ENCODE assay signal across 25 cellular contexts in the genomic region with DNA sequence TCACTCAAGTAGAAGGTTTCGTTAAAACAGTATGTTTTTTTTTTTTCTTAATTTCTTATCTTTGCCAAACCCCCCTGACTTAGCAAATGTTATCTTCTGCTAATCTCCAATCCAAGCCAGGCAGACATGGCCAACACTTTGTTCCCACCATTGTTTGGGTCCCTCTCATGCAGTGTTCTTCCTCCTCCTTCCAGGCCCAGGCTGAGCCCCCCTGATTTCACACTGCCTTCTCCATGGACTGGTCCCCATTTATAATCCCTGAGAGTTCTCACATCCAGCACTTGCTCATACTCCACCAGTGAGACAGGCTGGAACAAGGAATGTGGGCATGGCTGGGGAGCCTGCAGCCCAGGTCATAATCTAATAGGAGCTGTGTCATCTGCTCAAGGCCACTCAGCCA.
"Had no signal": no experiment of that assay in that cellular context is flagged by ENCODE, and none has a peak within 500 bp of the region (broad histone marks: within the 10 kb centered on the region; RNA-seq: fewer than 3 reads in every experiment).

No MANE protein-coding gene starts in this region.

- H3K27me3 Mint-ChIP-seq: activated naive CD4-positive, alpha-beta T cell treated with anti-CD3 and anti-CD28 coated beads, Interleukin-2, amount 50 U/mL, for 24 hours; activated naive CD8-positive, alpha-beta T cell treated with anti-CD3 and anti-CD28 coated beads, Interleukin-2, amount 50 U/mL, for 24 hours; dendritic cell treated with granulocyte-macrophage colony-stimulating factor and Interleukin-4, amounts not matched to agents 40 ng/mL and 50 ng/mL, for 4 days; progenitor cell of endocrine pancreas; stimulated activated naive CD8-positive, alpha-beta T cell treated with anti-CD3 and anti-CD28 coated beads, Interleukin-15, Interleukin-2, amounts not matched to agents 100 ng/mL and 50 ng/mL, for 24 hours had no signal

- H3K36me3 ChIP-seq: gastrocnemius medialis, left ventricle myocardium inferior, ovary, thoracic aorta had no signal

- DNase-seq: activated CD4-positive, alpha-beta T cell treated with anti-CD3 and anti-CD28 coated beads for 1 hour; activated CD8-positive, alpha-beta memory T cell treated with anti-CD3 and anti-CD28 coated beads, Interleukin-2, amount 10 ng/mL, durations not matched to agents 7 days and 5 days; activated CD8-positive, alpha-beta T cell treated with anti-CD3 and anti-CD28 coated beads, Interleukin-2, amount 10 ng/mL, durations not matched to agents 7 days and 5 days; activated naive CD8-positive, alpha-beta T cell treated with anti-CD3 and anti-CD28 coated beads, Interleukin-2, amount 50 U/mL, for 24 hours; activated T-cell treated with anti-CD3 and anti-CD28 coated beads, Interleukin-2, amount 50 U/mL, for 48 hours; gastrocnemius medialis; glutamatergic neuron; left ventricle myocardium inferior; naive B cell; nephron progenitor cell; ovary; small intestine; stimulated activated CD4-positive, alpha-beta T cell treated with anti-CD3 and anti-CD28 coated beads, Interleukin-4, amount 100 ng/mL, for 24 hours had no signal

- H3K27me3 ChIP-seq: gastrocnemius medialis, ovary had no signal

- H3K4me1 ChIP-seq: gastrocnemius medialis, left ventricle myocardium inferior had no signal

- H3K4me3 ChIP-seq: gastrocnemius medialis, left ventricle myocardium inferior, lung, ovary, thoracic aorta had no signal

- H3K36me3 Mint-ChIP-seq: activated CD8-positive, alpha-beta memory T cell treated with anti-CD3 and anti-CD28 coated beads, Interleukin-2, amount 10 ng/mL, durations not matched to agents 7 days and 5 days; activated naive CD4-positive, alpha-beta T cell treated with anti-CD3 and anti-CD28 coated beads, Interleukin-2, amount 50 U/mL, for 24 hours; naive B cell; stimulated activated effector memory CD8-positive, alpha-beta T cell treated with anti-CD3 and anti-CD28 coated beads, Interleukin-12 subunit alpha, Interleukin-12 subunit beta, amount 100 ng/mL, for 72 hours; type B pancreatic cell had no signal

- H3K9me3 Mint-ChIP-seq: activated naive CD4-positive, alpha-beta T cell treated with anti-CD3 and anti-CD28 coated beads, Interleukin-2, amount 50 U/mL, for 24 hours; activated naive CD8-positive, alpha-beta T cell treated with anti-CD3 and anti-CD28 coated beads, Interleukin-2, amount 50 U/mL, for 24 hours; activated T-helper 2 cell treated with anti-CD3 and anti-CD28 coated beads, Interferon-gamma antibody, Interleukin-2, Interleukin-4, amounts not matched to agents 10 μg/mL and 5 μg/mL and 100 μg/mL, durations not matched to agents 14 hours and 24 hours and 36 hours; central memory CD8-positive, alpha-beta T cell; dendritic cell treated with granulocyte-macrophage colony-stimulating factor and Interleukin-4, amounts not matched to agents 40 ng/mL and 50 ng/mL, for 4 days; nephron progenitor cell; stimulated activated effector memory CD8-positive, alpha-beta T cell treated with anti-CD3 and anti-CD28 coated beads, Interleukin-12 subunit alpha, Interleukin-12 subunit beta, amount 100 ng/mL, for 72 hours; stimulated activated naive CD8-positive, alpha-beta T cell treated with anti-CD3 and anti-CD28 coated beads, Interleukin-15, Interleukin-2, amounts not matched to agents 100 ng/mL and 50 ng/mL, for 24 hours; type B pancreatic cell had no signal

- ATAC-seq: activated CD8-positive, alpha-beta memory T cell treated with anti-CD3 and anti-CD28 coated beads, Interleukin-2, amount 10 ng/mL, durations not matched to agents 7 days and 5 days; activated CD8-positive, alpha-beta T cell treated with anti-CD3 and anti-CD28 coated beads, Interleukin-2, amount 10 ng/mL, durations not matched to agents 7 days and 5 days; activated naive CD8-positive, alpha-beta T cell treated with anti-CD3 and anti-CD28 coated beads, Interleukin-2, amount 50 U/mL, for 24 hours; gastrocnemius medialis; sciatic nerve; stimulated activated effector memory CD8-positive, alpha-beta T cell treated with anti-CD3 and anti-CD28 coated beads, Interleukin-12 subunit alpha, Interleukin-12 subunit beta, amount 100 ng/mL, for 72 hours had no signal

- H3K27ac Mint-ChIP-seq: activated CD8-positive, alpha-beta memory T cell treated with anti-CD3 and anti-CD28 coated beads, Interleukin-2, amount 10 ng/mL, durations not matched to agents 7 days and 5 days; activated CD8-positive, alpha-beta T cell treated with anti-CD3 and anti-CD28 coated beads, Interleukin-2, amount 10 ng/mL, durations not matched to agents 7 days and 5 days; activated naive CD4-positive, alpha-beta T cell treated with anti-CD3 and anti-CD28 coated beads, Interleukin-2, amount 50 U/mL, for 24 hours; activated naive CD8-positive, alpha-beta T cell treated with anti-CD3 and anti-CD28 coated beads, Interleukin-2, amount 50 U/mL, for 24 hours; activated T-helper 2 cell treated with anti-CD3 and anti-CD28 coated beads, Interferon-gamma antibody, Interleukin-2, Interleukin-4, amounts not matched to agents 10 μg/mL and 5 μg/mL and 100 μg/mL, durations not matched to agents 14 hours and 24 hours and 36 hours; dendritic cell treated with granulocyte-macrophage colony-stimulating factor and Interleukin-4, amounts not matched to agents 40 ng/mL and 50 ng/mL, for 4 days; naive B cell; nephron progenitor cell; stimulated activated effector memory CD8-positive, alpha-beta T cell treated with anti-CD3 and anti-CD28 coated beads, Interleukin-12 subunit alpha, Interleukin-12 subunit beta, amount 100 ng/mL, for 72 hours; stimulated activated naive CD8-positive, alpha-beta T cell treated with anti-CD3 and anti-CD28 coated beads, Interleukin-15, Interleukin-2, amounts not matched to agents 100 ng/mL and 50 ng/mL, for 24 hours; type B pancreatic cell had no signal

- H3K9me3 ChIP-seq: gastrocnemius medialis, left ventricle myocardium inferior, ovary, thoracic aorta had no signal

- H3K4me1 Mint-ChIP-seq: activated CD8-positive, alpha-beta memory T cell treated with anti-CD3 and anti-CD28 coated beads, Interleukin-2, amount 10 ng/mL, durations not matched to agents 7 days and 5 days; activated naive CD4-positive, alpha-beta T cell treated with anti-CD3 and anti-CD28 coated beads, Interleukin-2, amount 50 U/mL, for 24 hours; activated naive CD8-positive, alpha-beta T cell treated with anti-CD3 and anti-CD28 coated beads, Interleukin-2, amount 50 U/mL, for 24 hours; central memory CD8-positive, alpha-beta T cell; naive B cell; stimulated activated effector memory CD8-positive, alpha-beta T cell treated with anti-CD3 and anti-CD28 coated beads, Interleukin-12 subunit alpha, Interleukin-12 subunit beta, amount 100 ng/mL, for 72 hours had no signal

- H3K4me3 Mint-ChIP-seq: activated CD8-positive, alpha-beta memory T cell treated with anti-CD3 and anti-CD28 coated beads, Interleukin-2, amount 10 ng/mL, durations not matched to agents 7 days and 5 days; activated CD8-positive, alpha-beta T cell treated with anti-CD3 and anti-CD28 coated beads, Interleukin-2, amount 10 ng/mL, durations not matched to agents 7 days and 5 days; activated naive CD4-positive, alpha-beta T cell treated with anti-CD3 and anti-CD28 coated beads, Interleukin-2, amount 50 U/mL, for 24 hours; activated naive CD8-positive, alpha-beta T cell treated with anti-CD3 and anti-CD28 coated beads, Interleukin-2, amount 50 U/mL, for 24 hours; central memory CD8-positive, alpha-beta T cell; dendritic cell treated with granulocyte-macrophage colony-stimulating factor and Interleukin-4, amounts not matched to agents 40 ng/mL and 50 ng/mL, for 4 days; nephron progenitor cell; stimulated activated effector memory CD8-positive, alpha-beta T cell treated with anti-CD3 and anti-CD28 coated beads, Interleukin-12 subunit alpha, Interleukin-12 subunit beta, amount 100 ng/mL, for 72 hours; stimulated activated naive CD8-positive, alpha-beta T cell treated with anti-CD3 and anti-CD28 coated beads, Interleukin-15, Interleukin-2, amounts not matched to agents 100 ng/mL and 50 ng/mL, for 24 hours; type B pancreatic cell had no signal

- H3K27ac ChIP-seq: epithelial cell of prostate, gastrocnemius medialis, left ventricle myocardium inferior, ovary, thoracic aorta had no signal
